ENCODE assay signal across 8 cellular contexts in genomic region chr17:58631523-58632323, GRCh38.
DNase-seq lines count a peak whose midpoint lies in the region; ATAC-seq, FAIRE-seq and TF ChIP-seq lines count a peak whose summit lies in the region.

No MANE protein-coding gene starts in this region.

- H2AFZ ChIP-seq in keratinocyte (ENCODE audit: control insufficient read depth, low read length): peak overlapping the region; percentile 72

- H3K27ac ChIP-seq in keratinocyte (ENCODE audit: control insufficient read depth, insufficient read depth, low read length): peak overlapping the region; percentile 97

- DNase-seq in AG08395 (ENCODE audit: low spot score): peak; percentile 89
- DNase-seq in NCI-H345 treated with DMSO at 0.1 percent for 48 hours (lab: John Stamatoyannopoulos, UW; ENCODE audit: unreplicated experiment): peak; percentile 36
- DNase-seq in activated CD4-positive, CD25-positive, alpha-beta regulatory T cell treated with anti-CD3 and anti-CD28 coated beads, Interleukin-2, amount 50 U/mL, for 16 hours (ENCODE audit: low read depth, low spot score): peak; percentile 91
- DNase-seq in cerebellar nuclear complex (lab: John Stamatoyannopoulos, UW): peak; percentile 86 to 95
- peak; percentile 92 for DNase-seq in keratinocyte (ENCODE audit: low read depth, low spot score)
- DNase-seq in stimulated activated CD4-positive, alpha-beta T cell treated with anti-CD3 and anti-CD28 coated beads, Interleukin-12 subunit alpha, Interleukin-12 subunit beta, amount 100 ng/mL, for 4 hours: peak; percentile 90

- H3K9me3 ChIP-seq in keratinocyte (ENCODE audit: control insufficient read depth, low read depth, low read length): no peaks in the 10 kb centered on the region

- peaks cover 6% of the 10 kb centered on the region for H3K4me1 ChIP-seq in keratinocyte (ENCODE audit: control insufficient read depth, extremely low read depth, insufficient read depth, low read length)

- no peak for FAIRE-seq in keratinocyte (lab: Jason Lieb, UNC)

- peak overlapping the region; percentile 28 to 56 (median 33) for H3K4me3 ChIP-seq in keratinocyte (ENCODE audit: control insufficient read depth in 2 of 3, extremely low read depth in 1 of 3, insufficient read depth in 2 of 3, low read depth in 1 of 3, low read length in 3 of 3)

- dilution Hi-C loops in keratinocyte (cut with MboI; ENCODE audit: extremely low pct_ligation_motif_present, low sequenced_read_pairs): no loop called here

- no peaks in the 10 kb centered on the region for H3K27me3 ChIP-seq in keratinocyte (ENCODE audit: control insufficient read depth, extremely low read depth, insufficient read depth, low read length)

- peak; percentile 8 to 41 (median 31) for TF ChIP-seq CTCF in keratinocyte (optimal IDR thresholded peaks at IDR 0.05 in 1 of 3, IDR thresholded peaks at IDR 0.05 in 1 of 3, conservative IDR thresholded peaks at IDR 0.05 in 1 of 3; ENCODE audit: extremely low read depth in 1 of 3, insufficient read depth in 2 of 3, low read length in 3 of 3)

- ATAC-seq in GM19023 (IDR thresholded peaks at IDR 0.05; ENCODE audit: unreplicated experiment) (peak; percentile 75), HG03175 (IDR thresholded peaks at IDR 0.05; ENCODE audit: unreplicated experiment) (peak; percentile 73)

- no peaks in the 10 kb centered on the region for H4K20me1 ChIP-seq in keratinocyte (ENCODE audit: control insufficient read depth, extremely low read depth, insufficient read depth, low read length)

- H3K4me2 ChIP-seq in keratinocyte (ENCODE audit: control insufficient read depth, extremely low read depth, insufficient read depth, low read depth, low read length): peak overlapping the region; percentile 78

- peak overlapping the region; percentile 73 for H3K9ac ChIP-seq in keratinocyte (ENCODE audit: control insufficient read depth, extremely low read depth, insufficient read depth, low read length)

- H3K36me3 ChIP-seq in keratinocyte (ENCODE audit: control insufficient read depth in 2 of 2, extremely low read depth in 1 of 2, insufficient read depth in 2 of 2, low read length in 2 of 2): no peaks in the 10 kb centered on the region

- no peaks in the 10 kb centered on the region for H3K79me2 ChIP-seq in keratinocyte (ENCODE audit: control insufficient read depth, insufficient read depth, low read length)

- H3K9me1 ChIP-seq in keratinocyte (ENCODE audit: control insufficient read depth, extremely low read depth, insufficient read depth, low read length): no peaks in the 10 kb centered on the region

Comparison
In these comparisons a context has a peak if more than half of its experiments do, and no peak if none do; other contexts are left out.
1. Peak in every context shown above with its lines: DNase-seq, ATAC-seq, H3K4me3 ChIP-seq and H3K27ac ChIP-seq.
2. DNase-seq: peak in every context shown above with its lines; median percentile 92 in keratinocyte; 91 in activated CD4-positive, CD25-positive, alpha-beta regulatory T cell treated with anti-CD3 and anti-CD28 coated beads, Interleukin-2, amount 50 U/mL, for 16 hours; 90 in cerebellar nuclear complex; 90 in stimulated activated CD4-positive, alpha-beta T cell treated with anti-CD3 and anti-CD28 coated beads, Interleukin-12 subunit alpha, Interleukin-12 subunit beta, amount 100 ng/mL, for 4 hours; 89 in AG08395; 36 in NCI-H345 treated with DMSO at 0.1 percent for 48 hours.